In the genomic region with DNA sequence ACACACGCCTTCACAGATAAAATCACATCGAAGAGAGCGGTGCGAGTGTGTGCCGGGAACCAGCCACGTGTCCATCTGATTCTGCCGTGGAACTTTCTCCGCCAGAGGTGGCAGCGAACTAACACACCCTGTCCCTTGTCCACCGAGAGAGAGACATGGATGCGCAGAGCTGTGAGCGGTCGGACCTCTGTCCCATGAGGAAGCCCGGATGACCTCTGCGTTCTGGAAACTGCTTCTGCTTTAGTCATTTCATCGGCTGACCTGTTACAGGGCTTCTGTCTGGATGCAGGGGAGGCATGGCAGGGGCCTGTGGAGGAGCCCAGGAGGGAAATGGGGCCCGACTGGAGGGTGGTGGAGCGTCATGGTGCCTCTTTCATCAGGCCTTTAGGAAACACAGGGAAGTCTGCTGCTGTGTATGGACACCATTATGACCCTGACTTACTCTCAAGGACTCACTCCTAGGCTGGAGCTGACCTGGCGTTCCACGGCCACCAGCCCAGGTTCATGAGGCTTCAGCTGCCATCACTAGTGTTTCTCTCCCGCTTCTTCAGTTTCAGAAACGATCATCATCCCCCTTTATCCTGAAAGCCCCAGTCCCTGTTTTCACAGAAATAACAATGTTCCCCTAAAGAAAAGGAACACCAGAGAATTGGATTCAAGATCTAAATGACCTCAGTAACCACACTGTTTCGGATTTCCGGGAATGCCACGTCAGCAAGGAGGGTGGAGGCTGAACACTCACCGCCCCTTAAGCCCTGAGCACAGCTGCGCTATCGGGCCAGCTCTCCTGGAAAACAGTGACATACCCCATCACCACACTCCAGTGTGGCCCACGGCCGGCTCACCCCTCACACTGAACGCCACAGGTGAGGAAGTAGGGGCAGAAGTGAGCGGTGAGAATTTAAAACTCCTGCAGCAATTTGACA, we compare ENCODE assay signal across 1 cellular context.
TF ChIP-seq lines count a peak whose summit lies in the region.

No MANE protein-coding gene starts in this region.

TF ChIP-seq in H1, 55 proteins besides CTCF, POLR2A, EP300 and RAD21 (continued from another document):
- TF ChIP-seq, protein P1, sequence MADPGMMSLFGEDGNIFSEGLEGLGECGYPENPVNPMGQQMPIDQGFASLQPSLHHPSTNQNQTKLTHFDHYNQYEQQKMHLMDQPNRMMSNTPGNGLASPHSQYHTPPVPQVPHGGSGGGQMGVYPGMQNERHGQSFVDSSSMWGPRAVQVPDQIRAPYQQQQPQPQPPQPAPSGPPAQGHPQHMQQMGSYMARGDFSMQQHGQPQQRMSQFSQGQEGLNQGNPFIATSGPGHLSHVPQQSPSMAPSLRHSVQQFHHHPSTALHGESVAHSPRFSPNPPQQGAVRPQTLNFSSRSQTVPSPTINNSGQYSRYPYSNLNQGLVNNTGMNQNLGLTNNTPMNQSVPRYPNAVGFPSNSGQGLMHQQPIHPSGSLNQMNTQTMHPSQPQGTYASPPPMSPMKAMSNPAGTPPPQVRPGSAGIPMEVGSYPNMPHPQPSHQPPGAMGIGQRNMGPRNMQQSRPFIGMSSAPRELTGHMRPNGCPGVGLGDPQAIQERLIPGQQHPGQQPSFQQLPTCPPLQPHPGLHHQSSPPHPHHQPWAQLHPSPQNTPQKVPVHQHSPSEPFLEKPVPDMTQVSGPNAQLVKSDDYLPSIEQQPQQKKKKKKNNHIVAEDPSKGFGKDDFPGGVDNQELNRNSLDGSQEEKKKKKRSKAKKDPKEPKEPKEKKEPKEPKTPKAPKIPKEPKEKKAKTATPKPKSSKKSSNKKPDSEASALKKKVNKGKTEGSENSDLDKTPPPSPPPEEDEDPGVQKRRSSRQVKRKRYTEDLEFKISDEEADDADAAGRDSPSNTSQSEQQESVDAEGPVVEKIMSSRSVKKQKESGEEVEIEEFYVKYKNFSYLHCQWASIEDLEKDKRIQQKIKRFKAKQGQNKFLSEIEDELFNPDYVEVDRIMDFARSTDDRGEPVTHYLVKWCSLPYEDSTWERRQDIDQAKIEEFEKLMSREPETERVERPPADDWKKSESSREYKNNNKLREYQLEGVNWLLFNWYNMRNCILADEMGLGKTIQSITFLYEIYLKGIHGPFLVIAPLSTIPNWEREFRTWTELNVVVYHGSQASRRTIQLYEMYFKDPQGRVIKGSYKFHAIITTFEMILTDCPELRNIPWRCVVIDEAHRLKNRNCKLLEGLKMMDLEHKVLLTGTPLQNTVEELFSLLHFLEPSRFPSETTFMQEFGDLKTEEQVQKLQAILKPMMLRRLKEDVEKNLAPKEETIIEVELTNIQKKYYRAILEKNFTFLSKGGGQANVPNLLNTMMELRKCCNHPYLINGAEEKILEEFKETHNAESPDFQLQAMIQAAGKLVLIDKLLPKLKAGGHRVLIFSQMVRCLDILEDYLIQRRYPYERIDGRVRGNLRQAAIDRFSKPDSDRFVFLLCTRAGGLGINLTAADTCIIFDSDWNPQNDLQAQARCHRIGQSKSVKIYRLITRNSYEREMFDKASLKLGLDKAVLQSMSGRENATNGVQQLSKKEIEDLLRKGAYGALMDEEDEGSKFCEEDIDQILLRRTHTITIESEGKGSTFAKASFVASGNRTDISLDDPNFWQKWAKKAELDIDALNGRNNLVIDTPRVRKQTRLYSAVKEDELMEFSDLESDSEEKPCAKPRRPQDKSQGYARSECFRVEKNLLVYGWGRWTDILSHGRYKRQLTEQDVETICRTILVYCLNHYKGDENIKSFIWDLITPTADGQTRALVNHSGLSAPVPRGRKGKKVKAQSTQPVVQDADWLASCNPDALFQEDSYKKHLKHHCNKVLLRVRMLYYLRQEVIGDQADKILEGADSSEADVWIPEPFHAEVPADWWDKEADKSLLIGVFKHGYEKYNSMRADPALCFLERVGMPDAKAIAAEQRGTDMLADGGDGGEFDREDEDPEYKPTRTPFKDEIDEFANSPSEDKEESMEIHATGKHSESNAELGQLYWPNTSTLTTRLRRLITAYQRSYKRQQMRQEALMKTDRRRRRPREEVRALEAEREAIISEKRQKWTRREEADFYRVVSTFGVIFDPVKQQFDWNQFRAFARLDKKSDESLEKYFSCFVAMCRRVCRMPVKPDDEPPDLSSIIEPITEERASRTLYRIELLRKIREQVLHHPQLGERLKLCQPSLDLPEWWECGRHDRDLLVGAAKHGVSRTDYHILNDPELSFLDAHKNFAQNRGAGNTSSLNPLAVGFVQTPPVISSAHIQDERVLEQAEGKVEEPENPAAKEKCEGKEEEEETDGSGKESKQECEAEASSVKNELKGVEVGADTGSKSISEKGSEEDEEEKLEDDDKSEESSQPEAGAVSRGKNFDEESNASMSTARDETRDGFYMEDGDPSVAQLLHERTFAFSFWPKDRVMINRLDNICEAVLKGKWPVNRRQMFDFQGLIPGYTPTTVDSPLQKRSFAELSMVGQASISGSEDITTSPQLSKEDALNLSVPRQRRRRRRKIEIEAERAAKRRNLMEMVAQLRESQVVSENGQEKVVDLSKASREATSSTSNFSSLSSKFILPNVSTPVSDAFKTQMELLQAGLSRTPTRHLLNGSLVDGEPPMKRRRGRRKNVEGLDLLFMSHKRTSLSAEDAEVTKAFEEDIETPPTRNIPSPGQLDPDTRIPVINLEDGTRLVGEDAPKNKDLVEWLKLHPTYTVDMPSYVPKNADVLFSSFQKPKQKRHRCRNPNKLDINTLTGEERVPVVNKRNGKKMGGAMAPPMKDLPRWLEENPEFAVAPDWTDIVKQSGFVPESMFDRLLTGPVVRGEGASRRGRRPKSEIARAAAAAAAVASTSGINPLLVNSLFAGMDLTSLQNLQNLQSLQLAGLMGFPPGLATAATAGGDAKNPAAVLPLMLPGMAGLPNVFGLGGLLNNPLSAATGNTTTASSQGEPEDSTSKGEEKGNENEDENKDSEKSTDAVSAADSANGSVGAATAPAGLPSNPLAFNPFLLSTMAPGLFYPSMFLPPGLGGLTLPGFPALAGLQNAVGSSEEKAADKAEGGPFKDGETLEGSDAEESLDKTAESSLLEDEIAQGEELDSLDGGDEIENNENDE (IDR thresholded peaks at IDR 0.05; ENCODE audit: insufficient replicate concordance, low read length) = no peak
- TF ChIP-seq, protein P2, sequence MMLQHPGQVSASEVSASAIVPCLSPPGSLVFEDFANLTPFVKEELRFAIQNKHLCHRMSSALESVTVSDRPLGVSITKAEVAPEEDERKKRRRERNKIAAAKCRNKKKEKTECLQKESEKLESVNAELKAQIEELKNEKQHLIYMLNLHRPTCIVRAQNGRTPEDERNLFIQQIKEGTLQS (IDR thresholded peaks at IDR 0.05; ENCODE audit: insufficient read depth, low read depth, low read length) = no peak
- TF ChIP-seq EZH2 (IDR thresholded peaks at IDR 0.05; ENCODE audit: low read depth, low read length, severe bottlenecking) (no peak), TCF12 (IDR thresholded peaks at IDR 0.05; ENCODE audit: low read depth, low read length) (no peak), NRF1 (IDR thresholded peaks at IDR 0.05; ENCODE audit: low read depth, low read length) (no peak), CHD2 (IDR thresholded peaks at IDR 0.05; ENCODE audit: low read length) (no peak), SIN3A (conservative IDR thresholded peaks at IDR 0.05 in 1 of 2, IDR thresholded peaks at IDR 0.05 in 1 of 2; ENCODE audit: low read depth in 1 of 2, low read length in 2 of 2) (no peak), JUND (IDR thresholded peaks at IDR 0.05; ENCODE audit: low read length) (no peak), SP4 (IDR thresholded peaks at IDR 0.05; ENCODE audit: low read length) (no peak), CTBP2 (IDR thresholded peaks at IDR 0.05; ENCODE audit: borderline replicate concordance, insufficient read depth, insufficient read length, low read length) (no peak), KDM5A (IDR thresholded peaks at IDR 0.05; ENCODE audit: low read length) (no peak), SUZ12 (IDR thresholded peaks at IDR 0.05; ENCODE audit: low read length) (no peak), POLR2AphosphoS5 (IDR thresholded peaks at IDR 0.05; ENCODE audit: low read depth, low read length) (no peak)
